In the genomic region with DNA sequence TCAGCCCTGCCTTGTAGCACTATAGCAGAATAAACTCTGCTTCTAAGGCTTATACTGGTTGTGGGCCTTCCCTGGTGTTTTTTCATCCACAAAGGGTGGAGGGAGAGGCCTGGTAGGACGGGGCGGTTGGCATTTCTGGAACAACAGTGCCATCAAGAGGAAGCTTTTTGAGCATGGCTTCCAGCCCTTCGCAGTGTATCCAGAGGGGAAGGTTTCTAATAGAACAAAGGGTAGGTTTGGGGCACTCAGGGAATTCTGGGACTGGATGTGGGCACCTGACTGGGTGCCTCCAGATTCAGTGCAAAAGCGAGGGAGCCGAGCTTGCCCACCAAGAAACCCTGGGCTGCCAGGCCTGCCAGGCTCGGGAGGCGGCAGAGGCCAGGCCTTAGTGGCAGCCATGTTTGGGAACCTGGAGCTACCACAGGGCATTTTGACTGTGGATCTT, we compare ENCODE assay signal across 9 cellular contexts.
DNase-seq lines count a peak whose midpoint lies in the region; ATAC-seq and TF ChIP-seq lines count a peak whose summit lies in the region.
"Had no signal": no experiment of that assay in that cellular context is flagged by ENCODE, and none has a peak within 500 bp of the region (broad histone marks: within the 10 kb centered on the region; RNA-seq: fewer than 3 reads in every experiment).

No MANE protein-coding gene starts in this region.

- DNase-seq in BE2C (peak; percentile 77), NCI-H446 treated with DMSO at 0.1 percent for 48 hours (lab: John Stamatoyannopoulos, UW) (peak; percentile 41), chondrocyte (ENCODE audit: low spot score) (no peak)
- DNase-seq in naive thymus-derived CD4-positive, alpha-beta T cell, result peak in 5 of 9 donors; percentile 69 to 85 (median 81)
- no peak for DNase-seq in activated effector memory CD4-positive, alpha-beta T cell treated with anti-CD3 and anti-CD28 coated beads, Interleukin-2, amount 50 U/mL, for 16 hours
- no peak for DNase-seq in activated naive CD4-positive, alpha-beta T cell treated with Interleukin-2 at 50 U/mL for 16 hours

- CTCF ChIA-PET in naive thymus-derived CD4-positive, alpha-beta T cell (lab: Charles Lee), result no interaction called here

- no peaks in the 10 kb centered on the region; the same call in 1 of the 2 replicates for H3K36me3 ChIP-seq in BE2C
- no peaks in the 10 kb centered on the region for H3K36me3 ChIP-seq in naive thymus-derived CD4-positive, alpha-beta T cell (ENCODE audit: control insufficient read depth in 2 of 3, insufficient read depth in 3 of 3, low read length in 3 of 3)

- H3K4me1 ChIP-seq in BE2C, result no peaks in the 10 kb centered on the region; the same call in 1 of the 2 replicates
- no peaks in the 10 kb centered on the region for H3K4me1 ChIP-seq in naive thymus-derived CD4-positive, alpha-beta T cell (ENCODE audit: control insufficient read depth in 2 of 2, insufficient read depth in 2 of 2, low read length in 2 of 2)

- no peaks in the 10 kb centered on the region for H3K27me3 ChIP-seq in BE2C
- no peaks in the 10 kb centered on the region for H3K27me3 ChIP-seq in naive thymus-derived CD4-positive, alpha-beta T cell (ENCODE audit: control insufficient read depth in 2 of 2, insufficient read depth in 2 of 2, low read length in 2 of 2)

- no peaks in the 10 kb centered on the region for H3K27me3 Mint-ChIP-seq in chondrocyte (ENCODE audit: low read depth)
- H3K27me3 Mint-ChIP-seq in naive thymus-derived CD4-positive, alpha-beta T cell, result no peaks in the 10 kb centered on the region

- TF ChIP-seq CTCF in BE2C (IDR thresholded peaks at IDR 0.05; ENCODE audit: low read depth, low read length) (peak; percentile 59), chondrocyte (IDR thresholded peaks at IDR 0.05) (peak; percentile 62)

- peaks cover 4% of the 10 kb centered on the region for H3K4me1 Mint-ChIP-seq in chondrocyte (ENCODE audit: low read depth)
- peaks cover 0 to 17% (median 0%) of the 10 kb centered on the region in 7 donors for H3K4me1 Mint-ChIP-seq in naive thymus-derived CD4-positive, alpha-beta T cell

- no peak overlapping the region for H3K27ac ChIP-seq in naive thymus-derived CD4-positive, alpha-beta T cell (ENCODE audit: low read depth, low read length)
- H3K27ac ChIP-seq: epithelial cell of prostate had no signal

- no peaks in the 10 kb centered on the region for H3K9me3 ChIP-seq in BE2C
- no peaks in the 10 kb centered on the region for H3K9me3 ChIP-seq in naive thymus-derived CD4-positive, alpha-beta T cell (ENCODE audit: control insufficient read depth in 2 of 3, low read length in 3 of 3)

- H3K4me3 ChIP-seq in BE2C (ENCODE audit: low read depth, low read length), result no peak overlapping the region
- H3K4me3 ChIP-seq in naive thymus-derived CD4-positive, alpha-beta T cell (ENCODE audit: low read length), result no peak overlapping the region

- intact Hi-C loops in naive thymus-derived CD4-positive, alpha-beta T cell (cut with micrococcal nuclease), result no loop called here

- POLR2A ChIA-PET in naive thymus-derived CD4-positive, alpha-beta T cell (lab: Charles Lee), result no interaction called here

- H3K27ac Mint-ChIP-seq in chondrocyte (ENCODE audit: unreplicated experiment), result no peak overlapping the region
- peak overlapping the region in 3 of 9 donors; percentile 13 to 51 (median 39) for H3K27ac Mint-ChIP-seq in naive thymus-derived CD4-positive, alpha-beta T cell

- H3K9me3 Mint-ChIP-seq in chondrocyte (ENCODE audit: low read depth), result peaks cover 17% of the 10 kb centered on the region
- peaks cover 0 to 3% (median 0%) of the 10 kb centered on the region in 11 donors for H3K9me3 Mint-ChIP-seq in naive thymus-derived CD4-positive, alpha-beta T cell

- ATAC-seq in GM18870 (IDR thresholded peaks at IDR 0.05; ENCODE audit: unreplicated experiment) (peak; percentile 70), HG03159 (IDR thresholded peaks at IDR 0.05; ENCODE audit: unreplicated experiment) (peak; percentile 68)
- peak; percentile 55 for ATAC-seq in naive thymus-derived CD4-positive, alpha-beta T cell

- no peaks in the 10 kb centered on the region for H3K36me3 Mint-ChIP-seq in chondrocyte (ENCODE audit: low read depth)
- no peaks in the 10 kb centered on the region for H3K36me3 Mint-ChIP-seq in naive thymus-derived CD4-positive, alpha-beta T cell

- H3K4me3 Mint-ChIP-seq in chondrocyte (ENCODE audit: unreplicated experiment), result no peak overlapping the region
- H3K4me3 Mint-ChIP-seq in naive thymus-derived CD4-positive, alpha-beta T cell, result peak overlapping the region in 3 of 10 donors; percentile 44 to 55 (median 54)

Comparison
In these comparisons a context has a peak if more than half of its experiments do, and no peak if none do; other contexts are left out.
1. DNase-seq: peak in BE2C (single experiment), NCI-H446 treated with DMSO at 0.1 percent for 48 hours (single experiment) and naive thymus-derived CD4-positive, alpha-beta T cell (5 of 9); none in chondrocyte (single experiment), activated effector memory CD4-positive, alpha-beta T cell treated with anti-CD3 and anti-CD28 coated beads, Interleukin-2, amount 50 U/mL, for 16 hours (single experiment) and activated naive CD4-positive, alpha-beta T cell treated with Interleukin-2 at 50 U/mL for 16 hours (single experiment).
2. Peak in every context shown above with its lines, with median percentiles within 50 percentile points of each other: ATAC-seq.